Comparison of ENCODE assay signal across 1 cellular context in the genomic region with DNA sequence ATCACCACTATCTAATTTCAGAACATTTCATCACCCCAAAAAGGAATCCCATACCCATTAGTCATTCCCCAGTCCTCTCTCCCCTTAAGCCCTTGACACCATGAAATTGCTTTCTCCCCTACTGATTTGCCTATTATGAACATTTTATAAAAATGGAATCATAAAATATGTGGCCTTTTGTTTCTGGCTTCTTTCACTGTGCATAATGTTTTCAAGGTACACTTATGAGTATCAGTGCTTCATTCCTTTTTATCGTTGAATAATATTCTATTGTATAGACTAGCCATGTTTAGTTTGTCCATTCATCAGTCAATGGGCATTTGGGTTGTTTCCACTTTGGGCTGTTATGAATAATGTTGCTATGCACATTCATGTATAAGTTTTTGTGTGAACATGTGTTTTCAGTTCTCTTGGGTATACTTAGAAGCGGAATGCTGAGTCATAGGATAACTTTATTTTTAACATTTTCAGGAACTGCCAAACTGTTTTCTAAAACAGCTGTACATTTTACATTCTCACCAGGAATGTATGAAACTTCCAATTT.
A peak's percentile ranks its signal among the peaks of the same experiment; 100 is the strongest.
TF ChIP-seq lines count a peak whose summit lies in the region.

No MANE protein-coding gene starts in this region.

TF ChIP-seq in SK-N-SH, 30 proteins besides CTCF, POLR2A, EP300 and RAD21 (continued from another document):
- TF ChIP-seq RXRA (IDR thresholded peaks at IDR 0.05; ENCODE audit: borderline replicate concordance, low read depth) (no peak), FOXJ3 (CRISPR knock-in tag; IDR thresholded peaks at IDR 0.05) (no peak), GATA2 (CRISPR knock-in tag; IDR thresholded peaks at IDR 0.05) (no peak), TEAD4 (IDR thresholded peaks at IDR 0.05; ENCODE audit: borderline replicate concordance, insufficient read depth) (peak; percentile 65; the same call in 1 of the 2 replicates), RFX5 (IDR thresholded peaks at IDR 0.05; ENCODE audit: low read length) (no peak), ZBTB33 (IDR thresholded peaks at IDR 0.05; ENCODE audit: borderline replicate concordance, low read depth) (no peak), MAX (IDR thresholded peaks at IDR 0.05; ENCODE audit: low read depth) (peak; percentile 65), NFIC (IDR thresholded peaks at IDR 0.05; ENCODE audit: borderline replicate concordance) (peak; percentile 63), FOSL2 (IDR thresholded peaks at IDR 0.05; ENCODE audit: borderline replicate concordance, low read depth) (peak; percentile 78), JUND (IDR thresholded peaks at IDR 0.05) (peak; percentile 77), TCF12 (IDR thresholded peaks at IDR 0.05) (peak; percentile 96), REST (IDR thresholded peaks at IDR 0.05; ENCODE audit: low read depth, low read length) (no peak)
